22 cellular contexts compared by ENCODE assay signal in the genomic region with DNA sequence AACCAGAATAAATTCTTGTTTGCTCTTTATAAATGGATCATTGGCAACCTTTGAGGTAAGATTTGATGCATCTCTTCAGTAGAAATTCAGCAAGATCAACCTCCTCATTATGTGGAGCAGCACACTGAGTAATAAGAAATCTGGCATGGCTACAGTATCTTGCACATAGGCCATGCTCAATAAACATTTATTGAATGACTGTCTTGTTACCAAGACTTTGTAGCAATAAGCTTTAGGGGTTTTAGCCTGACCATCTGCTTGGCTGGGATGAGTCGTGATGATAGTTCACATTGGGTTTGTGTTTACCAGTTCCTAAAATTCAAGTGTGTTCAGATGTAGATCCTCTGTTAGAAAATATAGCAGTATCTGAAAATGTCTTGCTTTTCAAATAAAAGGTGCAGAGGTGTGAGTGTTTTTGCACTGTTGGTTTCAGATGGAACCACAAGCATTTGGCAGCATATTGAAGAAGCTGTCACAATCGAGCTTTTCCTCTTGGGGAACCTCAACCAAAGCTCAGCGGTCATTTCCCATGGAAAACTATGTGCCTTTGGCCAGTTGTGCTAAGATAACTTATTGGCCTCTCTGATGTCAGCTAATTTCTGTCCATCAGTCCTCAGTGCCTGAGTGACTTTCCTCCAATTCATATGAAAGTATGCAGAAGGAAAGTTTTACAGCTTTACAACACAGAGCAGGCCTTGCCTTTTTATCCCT.
DNase-seq lines count a peak whose midpoint lies in the region; ATAC-seq and TF ChIP-seq lines count a peak whose summit lies in the region.
"Had no signal": no experiment of that assay in that cellular context is flagged by ENCODE, and none has a peak within 500 bp of the region (broad histone marks: within the 10 kb centered on the region; RNA-seq: fewer than 3 reads in every experiment).

No MANE protein-coding gene starts in this region.

- no peak overlapping the region for H3K14ac ChIP-seq in mesenchymal stem cell (ENCODE audit: low read length in 2 of 2)

- peak overlapping the region; percentile 50 for H3K4me2 ChIP-seq in KMS-11
- no peak overlapping the region for H3K4me2 ChIP-seq in mesenchymal stem cell (ENCODE audit: low read length, poor library complexity, severe bottlenecking)
- H3K4me2 ChIP-seq: PC-9 had no signal

- H3K9me3 ChIP-seq in mesenchymal stem cell (ENCODE audit: control insufficient read depth, low read length), result no peaks in the 10 kb centered on the region
- H3K9me3 ChIP-seq: BE2C, right lobe of liver, suprapubic skin had no signal

- no peak overlapping the region for H3K23ac ChIP-seq in mesenchymal stem cell (ENCODE audit: low read length in 2 of 2)

- no peak for ATAC-seq in GM19035 (IDR thresholded peaks at IDR 0.05; ENCODE audit: unreplicated experiment)

- H3K79me2 ChIP-seq in KMS-11 (ENCODE audit: insufficient read depth, low read depth), result no peaks in the 10 kb centered on the region

- H3K4me3 ChIP-seq in KMS-11 (IDR thresholded peaks at IDR 0.05; ENCODE audit: insufficient read depth, low read depth, low read length) (no peak overlapping the region), mesenchymal stem cell (ENCODE audit: insufficient read depth in 1 of 2, low read depth in 1 of 2, low read length in 2 of 2) (no peak overlapping the region)
- H3K4me3 ChIP-seq: cardiac muscle cell, PC-9, right lobe of liver, suprapubic skin had no signal

- DNase-seq in AG20443 (ENCODE audit: low spot score) (peak; percentile 29), dermis blood vessel endothelial cell (peak; percentile 13), mesenchymal stem cell (peak; percentile 44), cortex of kidney (lab: John Stamatoyannopoulos, UW) (no peak), OCI-M1 (lab: John Stamatoyannopoulos, UW) (no peak), superior temporal gyrus (ENCODE audit: extremely low spot score) (no peak)
- DNase-seq: activated CD4-positive, alpha-beta T cell treated with anti-CD3 and anti-CD28 coated beads, Interleukin-2, amount 50 U/mL, for 4 hours; activated naive CD4-positive, alpha-beta T cell treated with anti-CD3 and anti-CD28 coated beads, Interleukin-2, amount 50 U/mL, for 16 hours; activated T-cell treated with anti-CD3 and anti-CD28 coated beads, Interleukin-2, amount 50 U/mL, for 1 hour; BE2C; endodermal cell; H9; head of caudate nucleus; NCI-H1930; NCI-H510A treated with DMSO at 0.1 percent for 48 hours; PC-9; right lobe of liver; stimulated activated CD4-positive, alpha-beta T cell treated with anti-CD3 and anti-CD28 coated beads, Interleukin-1b, Interleukin-23, amount 100 ng/mL, for 48 hours had no signal

- no peak overlapping the region for H2BK12ac ChIP-seq in mesenchymal stem cell (ENCODE audit: low read length in 2 of 2)

- no peak overlapping the region for H2BK5ac ChIP-seq in mesenchymal stem cell (ENCODE audit: low read depth, low read length, poor library complexity, severe bottlenecking)

- no peak for TF ChIP-seq CTCF in KMS-11 (conservative IDR thresholded peaks at IDR 0.05; ENCODE audit: low read depth, low read length)

- H3K4me1 ChIP-seq in KMS-11 (ENCODE audit: low read depth, poor library complexity, severe bottlenecking), result peaks cover 19% of the 10 kb centered on the region
- peaks cover 8% of the 10 kb centered on the region for H3K4me1 ChIP-seq in mesenchymal stem cell (ENCODE audit: control insufficient read depth, insufficient read depth, low read depth, low read length)
- H3K4me1 ChIP-seq: BE2C, right lobe of liver had no signal

- H4K8ac ChIP-seq in mesenchymal stem cell (ENCODE audit: low read length), result no peak overlapping the region

- no peak overlapping the region for H3K18ac ChIP-seq in mesenchymal stem cell (ENCODE audit: low read depth in 1 of 2, low read length in 2 of 2)

- no peak overlapping the region for H4K91ac ChIP-seq in mesenchymal stem cell (ENCODE audit: low read length)

- H3K27me3 ChIP-seq in KMS-11 (ENCODE audit: insufficient read depth, low read depth) (no peaks in the 10 kb centered on the region), mesenchymal stem cell (ENCODE audit: control insufficient read depth in 1 of 2, insufficient read depth in 1 of 2, low read length in 2 of 2) (no peaks in the 10 kb centered on the region)
- H3K27me3 ChIP-seq: BE2C, cardiac muscle cell, right lobe of liver, suprapubic skin had no signal

- H4K20me1 ChIP-seq in KMS-11 (ENCODE audit: insufficient read depth), result no peaks in the 10 kb centered on the region

- no peak overlapping the region for H2BK15ac ChIP-seq in mesenchymal stem cell (ENCODE audit: low read depth, poor library complexity, severe bottlenecking)

- H3K9ac ChIP-seq in KMS-11, result no peak overlapping the region
- H3K9ac ChIP-seq in mesenchymal stem cell (ENCODE audit: low read length), result no peak overlapping the region

- no peak overlapping the region for H2AK5ac ChIP-seq in mesenchymal stem cell (ENCODE audit: low read length, severe bottlenecking)

- 79% methylated on average over 3 of the region's 3 CpGs for WGBS in mesenchymal stem cell

- H3K4ac ChIP-seq in mesenchymal stem cell (ENCODE audit: low read depth in 1 of 2, low read length in 2 of 2), result no peak overlapping the region

- H2AFZ ChIP-seq in KMS-11 (ENCODE audit: low read depth) (no peak overlapping the region), mesenchymal stem cell (ENCODE audit: low read depth, low read length) (no peak overlapping the region)
- H2AFZ ChIP-seq: PC-9 had no signal

- H3K79me1 ChIP-seq in mesenchymal stem cell (replicated peaks; ENCODE audit: low read length, poor library complexity, severe bottlenecking), result no peaks in the 10 kb centered on the region

- H3K36me3 ChIP-seq in KMS-11 (ENCODE audit: insufficient read depth) (no peaks in the 10 kb centered on the region), mesenchymal stem cell (ENCODE audit: control insufficient read depth in 1 of 2, insufficient read depth in 2 of 2, low read depth in 1 of 2, low read length in 2 of 2) (no peaks in the 10 kb centered on the region)
- H3K36me3 ChIP-seq: BE2C, cardiac muscle cell, right lobe of liver, suprapubic skin had no signal

- H3K27ac ChIP-seq in KMS-11 (peak overlapping the region; percentile 3; the same call in 1 of the 2 replicates), mesenchymal stem cell (ENCODE audit: low read length, poor library complexity, severe bottlenecking) (no peak overlapping the region)
- H3K27ac ChIP-seq: cardiac muscle cell, PC-9, right lobe of liver, suprapubic skin had no signal

- no peak overlapping the region for H2BK120ac ChIP-seq in mesenchymal stem cell (ENCODE audit: low read depth, low read length)

Comparison
In these comparisons a context has a peak if more than half of its experiments do, and no peak if none do; other contexts are left out.
1. DNase-seq: peak in AG20443 (single experiment), dermis blood vessel endothelial cell (single experiment) and mesenchymal stem cell (single experiment); none in cortex of kidney (single experiment), OCI-M1 (single experiment) and superior temporal gyrus (single experiment).